ENCODE assay signal across 9 cellular contexts in genomic region chr1:246907472-246907871, GRCh38. TPM values are rescaled to one million over a fixed set of nuclear protein-coding genes. Genes with fewer than 3 reads are reported as not detected.
DNase-seq lines count a peak whose midpoint lies in the region; ATAC-seq, FAIRE-seq and TF ChIP-seq lines count a peak whose summit lies in the region.
"Had no signal": no experiment of that assay in that cellular context is flagged by ENCODE, and none has a peak within 500 bp of the region (broad histone marks: within the 10 kb centered on the region; RNA-seq: fewer than 3 reads in every experiment).

No MANE protein-coding gene starts in this region.

- peak; percentile 90 for FAIRE-seq in endothelial cell of umbilical vein (lab: Jason Lieb, UNC)

- intact Hi-C loops in endothelial cell of umbilical vein (cut with micrococcal nuclease), result loop anchor here (1.0 to 5.0 kb wide), 4 partner anchors 53 to 425 kb away; partner anchors contain the start of genes ZNF496 and ZNF670

- no peaks in the 10 kb centered on the region for H3K9me1 ChIP-seq in endothelial cell of umbilical vein (replicated peaks; ENCODE audit: control insufficient read depth, extremely low read depth, insufficient read depth, low read length)

- peaks cover 4% of the 10 kb centered on the region for H3K4me1 Mint-ChIP-seq in nephron

- BruUV-seq in endothelial cell of umbilical vein (replicated peaks; lab: Mats Ljungman, UMichigan), result no TSS peak

- H3K79me2 ChIP-seq in OCI-LY1 (ENCODE audit: insufficient read depth, low read length) (no peaks in the 10 kb centered on the region), endothelial cell of umbilical vein (ENCODE audit: control insufficient read depth, insufficient read depth, low read length) (peaks cover 26% of the 10 kb centered on the region)

- no peak for TF ChIP-seq POLR2A in endothelial cell of umbilical vein (IDR thresholded peaks at IDR 0.05; ENCODE audit: low read depth, low read length)

- no peaks in the 10 kb centered on the region for H3K9me2 ChIP-seq in OCI-LY1 (ENCODE audit: low read depth, low read length)

- ATAC-seq in GM21825 (IDR thresholded peaks at IDR 0.05; ENCODE audit: unreplicated experiment), result no peak
- ATAC-seq in HG03442 (IDR thresholded peaks at IDR 0.05; ENCODE audit: unreplicated experiment), result no peak

- peaks cover 68% of the 10 kb centered on the region for H3K36me3 Mint-ChIP-seq in nephron (ENCODE audit: low read depth)

- H3K27me3 ChIP-seq in OCI-LY1 (ENCODE audit: insufficient read depth, low read length) (no peaks in the 10 kb centered on the region), endothelial cell of umbilical vein (ENCODE audit: control insufficient read depth in 2 of 2, insufficient read depth in 2 of 2, low read length in 2 of 2) (no peaks in the 10 kb centered on the region)

- POLR2A ChIA-PET in endothelial cell of umbilical vein (lab: Charles Lee), result interaction anchor here (0.5 to 1.0 kb wide), 3 partner anchors 24 to 84 kb away, joined by 3 read pairs; no protein-coding TSS in a partner anchor

- DNase-seq in DMS 273 treated with DMSO at 0.1 percent for 48 hours (lab: John Stamatoyannopoulos, UW), result peak; percentile 52
- peak; percentile 42 for DNase-seq in H4 (ENCODE audit: low spot score)
- DNase-seq in endothelial cell of umbilical vein (ENCODE audit: low read depth, low spot score), result peak; percentile 63
- no peak for DNase-seq in activated CD4-positive, alpha-beta T cell treated with anti-CD3 and anti-CD28 coated beads for 1 hour

- no peaks in the 10 kb centered on the region for H3K9me3 ChIP-seq in OCI-LY1 (ENCODE audit: low read length)
- H3K9me3 ChIP-seq in endothelial cell of umbilical vein (replicated peaks; ENCODE audit: control insufficient read depth, insufficient read depth, low read length), result no peaks in the 10 kb centered on the region

- H2AFZ ChIP-seq in OCI-LY1 (ENCODE audit: low read length) (no peak overlapping the region), endothelial cell of umbilical vein (ENCODE audit: low read depth, low read length) (no peak overlapping the region)

- CTCF ChIA-PET in endothelial cell of umbilical vein (lab: Charles Lee), result interaction anchor here (0.7 to 2.7 kb wide), 13 partner anchors 9 to 467 kb away, joined by 3 to 27 read pairs (median 4); partner anchors contain the start of gene ZNF670

- peak; percentile 52 for TF ChIP-seq CTCF in OCI-LY1 (IDR thresholded peaks at IDR 0.05; ENCODE audit: low read length)
- TF ChIP-seq CTCF in endothelial cell of umbilical vein (IDR thresholded peaks at IDR 0.05; ENCODE audit: extremely low read depth in 1 of 2, insufficient read depth in 1 of 2, low read depth in 1 of 2, low read length in 2 of 2), result peak; percentile 15 to 33
- TF ChIP-seq CTCF in nephron (IDR thresholded peaks at IDR 0.05; ENCODE audit: unreplicated experiment in 3 of 3), result peak; percentile 41 to 59 (median 44)

- no peaks in the 10 kb centered on the region for H3F3A ChIP-seq in OCI-LY1 (ENCODE audit: insufficient read depth, low read length)

- dilution Hi-C loops in endothelial cell of umbilical vein (cut with MboI; ENCODE audit: extremely low pct_ligation_motif_present, low sequenced_read_pairs), result no loop called here

- no peak overlapping the region for H3K4me3 ChIP-seq in OCI-LY1 (ENCODE audit: low read depth, low read length, poor library complexity, severe bottlenecking)
- no peak overlapping the region for H3K4me3 ChIP-seq in endothelial cell of umbilical vein (replicated peaks in 1 of 3; ENCODE audit: insufficient read depth in 1 of 3, low read depth in 1 of 3, low read length in 3 of 3)
- H3K4me3 ChIP-seq: SK-N-MC had no signal

- H3K27ac Mint-ChIP-seq in nephron, result peak overlapping the region in 1 of 3 experiments; percentile 27

- H3K27me3 Mint-ChIP-seq in nephron (ENCODE audit: low read depth), result no peaks in the 10 kb centered on the region

- H4K20me1 ChIP-seq in OCI-LY1 (ENCODE audit: insufficient read depth, low read length) (no peaks in the 10 kb centered on the region), endothelial cell of umbilical vein (replicated peaks; ENCODE audit: control insufficient read depth, extremely low read depth, insufficient read depth, low read length) (no peaks in the 10 kb centered on the region)

- H3K4me2 ChIP-seq in OCI-LY1 (ENCODE audit: low read length), result no peak overlapping the region
- no peak overlapping the region for H3K4me2 ChIP-seq in endothelial cell of umbilical vein (ENCODE audit: insufficient read depth, low read length)

- no peaks in the 10 kb centered on the region for H3K9me3 Mint-ChIP-seq in nephron

- H3K4me3 Mint-ChIP-seq in nephron, result no peak overlapping the region

- H3K9ac ChIP-seq in OCI-LY1 (ENCODE audit: low read length), result no peak overlapping the region
- H3K9ac ChIP-seq in endothelial cell of umbilical vein (replicated peaks; ENCODE audit: extremely low read depth, insufficient read depth, low read length), result no peak overlapping the region

- H3K4me1 ChIP-seq in OCI-LY1 (ENCODE audit: insufficient read depth, low read length, severe bottlenecking), result no peaks in the 10 kb centered on the region
- H3K4me1 ChIP-seq in endothelial cell of umbilical vein (ENCODE audit: control insufficient read depth, extremely low read depth, insufficient read depth, low read length), result no peaks in the 10 kb centered on the region

- H3K27ac ChIP-seq in OCI-LY1 (ENCODE audit: low read depth, low read length, poor library complexity, severe bottlenecking) (no peak overlapping the region), endothelial cell of umbilical vein (ENCODE audit: insufficient read depth, low read depth, low read length) (no peak overlapping the region)
- H3K27ac ChIP-seq: SK-N-MC had no signal

- peaks cover 91% of the 10 kb centered on the region for H3K36me3 ChIP-seq in OCI-LY1 (ENCODE audit: insufficient read depth, low read length)
- H3K36me3 ChIP-seq in endothelial cell of umbilical vein (ENCODE audit: control insufficient read depth in 2 of 2, extremely low read depth in 1 of 2, insufficient read depth in 2 of 2, low read length in 2 of 2), result peaks cover 8 to 25% of the 10 kb centered on the region in 2 experiments

TF ChIP-seq in endothelial cell of umbilical vein, 7 proteins besides CTCF, POLR2A, EP300 and RAD21:
- no peak for TF ChIP-seq GATA2 (IDR thresholded peaks at IDR 0.05; ENCODE audit: insufficient read depth, insufficient read length, low read depth, low read length)
- no peak for TF ChIP-seq JUN (IDR thresholded peaks at IDR 0.05; ENCODE audit: borderline replicate concordance, insufficient read depth, insufficient read length, low read depth)
- TF ChIP-seq POLR2AphosphoS5 (IDR thresholded peaks at IDR 0.05; ENCODE audit: insufficient read depth, low read depth, low read length), result no peak
- no peak for TF ChIP-seq FOS (IDR thresholded peaks at IDR 0.05; ENCODE audit: borderline replicate concordance, insufficient read depth, low read length)
- TF ChIP-seq MYC (IDR thresholded peaks at IDR 0.05; ENCODE audit: low read depth, low read length), result no peak
- TF ChIP-seq EZH2 (IDR thresholded peaks at IDR 0.05; ENCODE audit: borderline replicate concordance, low read depth, low read length, severe bottlenecking), result no peak
- TF ChIP-seq, protein P1, sequence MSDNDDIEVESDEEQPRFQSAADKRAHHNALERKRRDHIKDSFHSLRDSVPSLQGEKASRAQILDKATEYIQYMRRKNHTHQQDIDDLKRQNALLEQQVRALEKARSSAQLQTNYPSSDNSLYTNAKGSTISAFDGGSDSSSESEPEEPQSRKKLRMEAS (IDR thresholded peaks at IDR 0.05; ENCODE audit: insufficient read depth, insufficient read length), result no peak

RNA-seq across cellular contexts. Expression of gene AHCTF1, which starts 24.3 kb away (rescaled TPM):
- 18.1 and 21.4 TPM in 2 replicates for total RNA-seq in H4 (2014; rRNA removed; shearing (Covaris generic))
- 30.7 and 32.1 TPM in 2 replicates for total RNA-seq in endothelial cell of umbilical vein
- polyA plus RNA-seq in endothelial cell of umbilical vein, result 3.5 and 5.5 TPM in 2 replicates
- polyA plus RNA-seq in endothelial cell of umbilical vein (2011; cell fraction: cytosol; rRNA removed), result 7.5 and 9.7 TPM in 2 replicates
- polyA plus RNA-seq in endothelial cell of umbilical vein (2011; cell fraction: nucleus; rRNA removed), result 29.9 and 32.7 TPM in 2 replicates
- 17.6 and 21.3 TPM in 2 replicates for polyA plus RNA-seq in endothelial cell of umbilical vein (2012)
- polyA minus RNA-seq in endothelial cell of umbilical vein, result 21.1 and 24.4 TPM in 2 replicates
- polyA minus RNA-seq in endothelial cell of umbilical vein (2011; cell fraction: cytosol; rRNA and poly(A)+ RNA removed), result 39.3 TPM
- polyA minus RNA-seq in endothelial cell of umbilical vein (2011; cell fraction: nucleus; rRNA and poly(A)+ RNA removed), result 50.8 and 69.1 TPM in 2 replicates
